In genomic region chr17:78175643-78175981, GRCh38 we compare ENCODE assay signal across 17 cellular contexts. TPM values are rescaled to one million over a fixed set of nuclear protein-coding genes. Genes with fewer than 3 reads are reported as not detected.
DNase-seq lines count a peak whose midpoint lies in the region; ATAC-seq and TF ChIP-seq lines count a peak whose summit lies in the region.
"Had no signal": no experiment of that assay in that cellular context is flagged by ENCODE, and none has a peak within 500 bp of the region (broad histone marks: within the 10 kb centered on the region; RNA-seq: fewer than 3 reads in every experiment).

No MANE protein-coding gene starts in this region.

- H2AFZ ChIP-seq in OCI-LY3 (ENCODE audit: low read depth, low read length), result no peak overlapping the region

- TF ChIP-seq POLR2A in GM19193 (IDR thresholded peaks at IDR 0.05; ENCODE audit: extremely low read depth, insufficient read depth, insufficient read length) (peak; percentile 40), esophagus muscularis mucosa (IDR thresholded peaks at IDR 0.05; ENCODE audit: low read depth) (no peak), spleen (IDR thresholded peaks at IDR 0.05) (no peak)

- peaks cover 26% of the 10 kb centered on the region for H3K79me2 ChIP-seq in OCI-LY3 (ENCODE audit: low read length)

- H3K4me3 ChIP-seq in OCI-LY3 (ENCODE audit: low read length) (no peak overlapping the region), esophagus muscularis mucosa (no peak overlapping the region), spleen (no peak overlapping the region)

- WGBS in esophagus muscularis mucosa, result 50% methylated on average over 11 of the region's 14 CpGs
- WGBS in spleen, 5 donors, result 80 to 90% (median 86%) methylated on average over 2 to 14 of the region's 14 CpGs

- DNase-seq in esophagus muscularis mucosa (ENCODE audit: extremely low spot score) (no peak), spleen (no peak), SW 1271 (lab: John Stamatoyannopoulos, UW) (no peak)
- DNase-seq in stimulated activated naive CD8-positive, alpha-beta T cell treated with anti-CD3 and anti-CD28 coated beads, Interleukin-15, Interleukin-2, amounts not matched to agents 100 U/mL and 50 U/mL, for 24 hours, result no peak
- DNase-seq: activated naive CD8-positive, alpha-beta T cell treated with anti-CD3 and anti-CD28 coated beads, Interleukin-2, amount 10 ng/mL, durations not matched to agents 7 days and 5 days; dermis blood vessel endothelial cell; midbrain; NCI-H187; NCI-H748 treated with DMSO at 0.1 percent for 48 hours; SIG-M5; stimulated activated CD4-positive, alpha-beta T cell treated with anti-CD3 and anti-CD28 coated beads, Interleukin-4, amount 100 ng/mL, for 1 hour had no signal

- H3K4me2 ChIP-seq in OCI-LY3 (ENCODE audit: low read length), result no peak overlapping the region

- ATAC-seq in GM18511 (IDR thresholded peaks at IDR 0.05; ENCODE audit: unreplicated experiment) (no peak), GM19455 (IDR thresholded peaks at IDR 0.05; ENCODE audit: unreplicated experiment) (no peak)
- ATAC-seq in stimulated activated naive CD8-positive, alpha-beta T cell treated with anti-CD3 and anti-CD28 coated beads, Interleukin-15, Interleukin-2, amounts not matched to agents 100 U/mL and 50 U/mL, for 24 hours, result no peak

- H3K27ac ChIP-seq in OCI-LY3 (ENCODE audit: low read length) (peak overlapping the region; percentile 96), esophagus muscularis mucosa (replicated peaks in 1 of 4) (peak overlapping the region; percentile 83 to 98 (median 90)), spleen (peak overlapping the region in 6 of 8 donors; percentile 75 to 96 (median 88))

- H4K20me1 ChIP-seq in OCI-LY3 (ENCODE audit: insufficient read depth, low read length), result peaks cover 10% of the 10 kb centered on the region; the same call in 1 of the 2 replicates

- TF ChIP-seq CTCF in OCI-LY3 (IDR thresholded peaks at IDR 0.05; ENCODE audit: low read depth, low read length), result no peak
- no peak for TF ChIP-seq CTCF in esophagus muscularis mucosa (IDR thresholded peaks at IDR 0.05)
- no peak for TF ChIP-seq CTCF in spleen (IDR thresholded peaks at IDR 0.05 in 8 of 11, conservative IDR thresholded peaks at IDR 0.05 in 3 of 11)

- TF ChIP-seq EP300 in esophagus muscularis mucosa (IDR thresholded peaks at IDR 0.05), result no peak

- H3K9ac ChIP-seq in OCI-LY3 (ENCODE audit: low read length), result no peak overlapping the region

- H3K36me3 ChIP-seq in OCI-LY3 (replicated peaks; ENCODE audit: low read depth, low read length) (peaks cover 69% of the 10 kb centered on the region), esophagus muscularis mucosa (peaks cover 0 to 23% (median 19%) of the 10 kb centered on the region in 4 donors), spleen (peaks cover 0 to 46% (median 15%) of the 10 kb centered on the region in 6 donors)

- no peaks in the 10 kb centered on the region for H3K27me3 ChIP-seq in OCI-LY3 (ENCODE audit: low read depth, low read length)
- no peaks in the 10 kb centered on the region for H3K27me3 ChIP-seq in esophagus muscularis mucosa
- no peaks in the 10 kb centered on the region for H3K27me3 ChIP-seq in spleen (replicated peaks in 1 of 7)

- H3K9me3 ChIP-seq in OCI-LY3 (ENCODE audit: insufficient read depth, low read length), result no peaks in the 10 kb centered on the region
- H3K9me3 ChIP-seq in esophagus muscularis mucosa, result no peaks in the 10 kb centered on the region
- H3K9me3 ChIP-seq in spleen, result no peaks in the 10 kb centered on the region

- intact Hi-C loops in esophagus muscularis mucosa (cut with DNase I) (no loop called here), spleen (cut with DNase I; ENCODE audit: low total_unique reads) (loop anchor here (5.0 kb wide), 1 partner anchor 63 kb away; no protein-coding TSS in a partner anchor)

- H3K4me1 ChIP-seq in OCI-LY3 (ENCODE audit: low read length) (peaks cover 66% of the 10 kb centered on the region), esophagus muscularis mucosa (peaks cover 71 to 100% (median 99%) of the 10 kb centered on the region in 4 donors), spleen (peaks cover 68 to 95% (median 81%) of the 10 kb centered on the region in 6 donors)

RNA-seq across cellular contexts. Expression of gene SYNGR2, which starts 7.2 kb away (rescaled TPM):
- total RNA-seq in esophagus muscularis mucosa, result 100 to 1,000 TPM in 2 of 4 donors, 10 to 100 TPM in 2; 63.1 to 164 (median 124) TPM
- total RNA-seq in spleen, result 100 to 1,000 TPM; 107 to 179 (median 137) TPM
- polyA plus RNA-seq in spleen, result 100 to 1,000 TPM; 152 to 201 (median 170) TPM

RNA-seq across cellular contexts. Expression of gene TK1, which starts 11.2 kb away (rescaled TPM):
- total RNA-seq in esophagus muscularis mucosa (10 to 100 TPM in 2 of 4 donors, 1 to 10 TPM in 2; 7.9 to 22.1 (median 14.5) TPM), spleen (10 to 100 TPM in 5 of 7 donors, 1 to 10 TPM in 2; 3.7 to 18.7 (median 10.5) TPM)
- 10 to 100 TPM in 2 of 3 donors, 1 to 10 TPM in 1; 3.9 to 20.4 (median 19.8) TPM for polyA plus RNA-seq in spleen

RNA-seq across cellular contexts. Expression of gene AFMID, which starts 11.6 kb away (rescaled TPM):
- total RNA-seq in esophagus muscularis mucosa, result 10 to 100 TPM; 15.7 to 44.3 (median 25.4) TPM
- 10 to 100 TPM; 19.3 to 42.5 (median 27.0) TPM for total RNA-seq in spleen
- polyA plus RNA-seq in spleen, result 10 to 100 TPM; 13.1 to 22.0 (median 14.1) TPM

RNA-seq across cellular contexts. Expression of gene C17orf99, which starts 29.4 kb away (rescaled TPM):
- total RNA-seq in esophagus muscularis mucosa (not detected), spleen (1 to 10 TPM in 2 of 7 donors, under 1 TPM in 2, not detected in 3; 0.19 to 3.0 (median 0.95) TPM)
- polyA plus RNA-seq in spleen, result under 1 TPM in 2 of 3 donors, not detected in 1; 0.46 TPM
- total RNA-seq: activated naive CD8-positive, alpha-beta T cell treated with anti-CD3 and anti-CD28 coated beads, Interleukin-2, amount 10 ng/mL, durations not matched to agents 7 days and 5 days; Daoy; dermis blood vessel endothelial cell; pulmonary artery endothelial cell had no signal

RNA-seq across cellular contexts. Expression of gene BIRC5, which starts 38.4 kb away (rescaled TPM):
- total RNA-seq in esophagus muscularis mucosa (1 to 10 TPM in 1 of 4 donors, under 1 TPM in 2, not detected in 1; under 0.01 to 2.0 (median 0.13) TPM), spleen (10 to 100 TPM in 1 of 7 donors, 1 to 10 TPM in 6; 2.3 to 11.9 (median 6.2) TPM)
- 10 to 100 TPM in 1 of 3 donors, 1 to 10 TPM in 2; 2.1 to 11.3 (median 7.2) TPM for polyA plus RNA-seq in spleen
